8 cellular contexts compared by ENCODE assay signal in the genomic region with DNA sequence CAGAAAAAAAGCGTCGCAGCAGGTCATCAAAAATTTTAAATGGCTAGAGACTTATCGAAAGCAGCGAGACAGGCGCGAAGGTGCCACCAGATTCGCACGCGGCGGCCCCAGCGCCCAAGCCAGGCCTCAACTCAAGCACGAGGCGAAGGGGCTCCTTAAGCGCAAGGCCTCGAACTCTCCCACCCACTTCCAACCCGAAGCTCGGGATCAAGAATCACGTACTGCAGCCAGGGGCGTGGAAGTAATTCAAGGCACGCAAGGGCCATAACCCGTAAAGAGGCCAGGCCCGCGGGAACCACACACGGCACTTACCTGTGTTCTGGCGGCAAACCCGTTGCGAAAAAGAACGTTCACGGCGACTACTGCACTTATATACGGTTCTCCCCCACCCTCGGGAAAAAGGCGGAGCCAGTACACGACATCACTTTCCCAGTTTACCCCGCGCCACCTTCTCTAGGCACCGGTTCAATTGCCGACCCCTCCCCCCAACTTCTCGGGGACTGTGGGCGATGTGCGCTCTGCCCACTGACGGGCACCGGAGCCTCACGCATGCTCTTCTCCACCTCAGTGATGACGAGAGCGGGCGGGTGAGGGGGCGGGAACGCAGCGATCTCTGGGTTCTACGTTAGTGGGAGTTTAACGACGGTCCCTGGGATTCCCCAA. TPM values are rescaled to one million over a fixed set of nuclear protein-coding genes. Genes with fewer than 3 reads are reported as not detected.
DNase-seq lines count a peak whose midpoint lies in the region; ATAC-seq and TF ChIP-seq lines count a peak whose summit lies in the region.

A gene (minus strand): TSS at position 345 of the 663 bp plus-strand sequence. CDS start 1,006 bp downstream, outside the sequence.

- CTCF ChIA-PET in WTC11 (lab: Charles Lee), result interaction anchor here (1.1 to 2.9 kb wide), 3 partner anchors 27 to 132 kb away, joined by 5 to 24 read pairs (median 5); a partner anchor contains a TSS

- peak within 1 kb of the TSS; percentile 92 to 98 for H3K4me3 ChIP-seq in cardiac fibroblast (replicated peaks in 1 of 2; ENCODE audit: low read depth in 2 of 2, low read length in 2 of 2)

- peaks cover 12% of the 10 kb centered on the region for H3K27me3 Mint-ChIP-seq in WTC11 (ENCODE audit: low read depth)

- ATAC-seq in GM18873 (IDR thresholded peaks at IDR 0.05; ENCODE audit: low FRiP score, unreplicated experiment) (peak; percentile 60), HG03139 (IDR thresholded peaks at IDR 0.05; ENCODE audit: unreplicated experiment) (peak; percentile 55), WTC11 (peak; percentile 89)

- TF ChIP-seq CTCF in WTC11 (IDR thresholded peaks at IDR 0.05) (no peak), cardiac fibroblast (IDR thresholded peaks at IDR 0.05; ENCODE audit: low read depth, low read length) (no peak)

- no peaks in the 10 kb centered on the region for H3K9me3 Mint-ChIP-seq in WTC11

- DNase-seq in ACHN, result peak; percentile 98
- DNase-seq in NCI-H2227 treated with DMSO at 0.1 percent for 48 hours (lab: John Stamatoyannopoulos, UW), result peak; percentile 97
- DNase-seq in WTC11 (ENCODE audit: low spot score), result peak; percentile 99
- DNase-seq in cardiac fibroblast (ENCODE audit: low read depth in 2 of 2), result peak; percentile 100
- peak; percentile 92 for DNase-seq in iPS-NIHi7 (ENCODE audit: extremely low spot score)
- DNase-seq in smooth muscle cell of the brain vasculature (ENCODE audit: low read depth, low spot score), result peak; percentile 100

- peak within 1 kb of the TSS; percentile 100 for H3K27ac Mint-ChIP-seq in WTC11

- H3K36me3 Mint-ChIP-seq in WTC11, result peaks cover 52% of the 10 kb centered on the region

- in situ Hi-C loops in ACHN (cut with HindIII; ENCODE audit: low pct_ligation_motif_present, low pct_unique_long_range_greater_than_20kb, low sequenced_read_pairs), result no loop called here

- peaks cover 55% of the 10 kb centered on the region for H3K4me1 Mint-ChIP-seq in WTC11

- POLR2A ChIA-PET in WTC11 (lab: Charles Lee), result interaction anchor here (0.5 to 3.5 kb wide), 20 partner anchors 11 to 133 kb away, joined by 3 to 33 read pairs (median 4); a partner anchor contains a TSS

- H3K4me3 Mint-ChIP-seq in WTC11, result peak within 1 kb of the TSS; percentile 98

TF ChIP-seq in WTC11, 78 proteins besides CTCF, POLR2A, EP300 and RAD21 (continues in another document):
- peak; percentile 43 for TF ChIP-seq ZBTB21 (CRISPR knock-in tag; IDR thresholded peaks at IDR 0.05; ENCODE audit: borderline replicate concordance)
- TF ChIP-seq, protein P1, sequence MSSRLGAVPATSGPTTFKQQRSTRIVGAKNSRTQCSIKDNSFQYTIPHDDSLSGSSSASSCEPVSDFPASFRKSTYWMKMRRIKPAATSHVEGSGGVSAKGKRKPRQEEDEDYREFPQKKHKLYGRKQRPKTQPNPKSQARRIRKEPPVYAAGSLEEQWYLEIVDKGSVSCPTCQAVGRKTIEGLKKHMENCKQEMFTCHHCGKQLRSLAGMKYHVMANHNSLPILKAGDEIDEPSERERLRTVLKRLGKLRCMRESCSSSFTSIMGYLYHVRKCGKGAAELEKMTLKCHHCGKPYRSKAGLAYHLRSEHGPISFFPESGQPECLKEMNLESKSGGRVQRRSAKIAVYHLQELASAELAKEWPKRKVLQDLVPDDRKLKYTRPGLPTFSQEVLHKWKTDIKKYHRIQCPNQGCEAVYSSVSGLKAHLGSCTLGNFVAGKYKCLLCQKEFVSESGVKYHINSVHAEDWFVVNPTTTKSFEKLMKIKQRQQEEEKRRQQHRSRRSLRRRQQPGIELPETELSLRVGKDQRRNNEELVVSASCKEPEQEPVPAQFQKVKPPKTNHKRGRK (CRISPR knock-in tag; IDR thresholded peaks at IDR 0.05; ENCODE audit: borderline replicate concordance), result no peak
- TF ChIP-seq, protein P2, sequence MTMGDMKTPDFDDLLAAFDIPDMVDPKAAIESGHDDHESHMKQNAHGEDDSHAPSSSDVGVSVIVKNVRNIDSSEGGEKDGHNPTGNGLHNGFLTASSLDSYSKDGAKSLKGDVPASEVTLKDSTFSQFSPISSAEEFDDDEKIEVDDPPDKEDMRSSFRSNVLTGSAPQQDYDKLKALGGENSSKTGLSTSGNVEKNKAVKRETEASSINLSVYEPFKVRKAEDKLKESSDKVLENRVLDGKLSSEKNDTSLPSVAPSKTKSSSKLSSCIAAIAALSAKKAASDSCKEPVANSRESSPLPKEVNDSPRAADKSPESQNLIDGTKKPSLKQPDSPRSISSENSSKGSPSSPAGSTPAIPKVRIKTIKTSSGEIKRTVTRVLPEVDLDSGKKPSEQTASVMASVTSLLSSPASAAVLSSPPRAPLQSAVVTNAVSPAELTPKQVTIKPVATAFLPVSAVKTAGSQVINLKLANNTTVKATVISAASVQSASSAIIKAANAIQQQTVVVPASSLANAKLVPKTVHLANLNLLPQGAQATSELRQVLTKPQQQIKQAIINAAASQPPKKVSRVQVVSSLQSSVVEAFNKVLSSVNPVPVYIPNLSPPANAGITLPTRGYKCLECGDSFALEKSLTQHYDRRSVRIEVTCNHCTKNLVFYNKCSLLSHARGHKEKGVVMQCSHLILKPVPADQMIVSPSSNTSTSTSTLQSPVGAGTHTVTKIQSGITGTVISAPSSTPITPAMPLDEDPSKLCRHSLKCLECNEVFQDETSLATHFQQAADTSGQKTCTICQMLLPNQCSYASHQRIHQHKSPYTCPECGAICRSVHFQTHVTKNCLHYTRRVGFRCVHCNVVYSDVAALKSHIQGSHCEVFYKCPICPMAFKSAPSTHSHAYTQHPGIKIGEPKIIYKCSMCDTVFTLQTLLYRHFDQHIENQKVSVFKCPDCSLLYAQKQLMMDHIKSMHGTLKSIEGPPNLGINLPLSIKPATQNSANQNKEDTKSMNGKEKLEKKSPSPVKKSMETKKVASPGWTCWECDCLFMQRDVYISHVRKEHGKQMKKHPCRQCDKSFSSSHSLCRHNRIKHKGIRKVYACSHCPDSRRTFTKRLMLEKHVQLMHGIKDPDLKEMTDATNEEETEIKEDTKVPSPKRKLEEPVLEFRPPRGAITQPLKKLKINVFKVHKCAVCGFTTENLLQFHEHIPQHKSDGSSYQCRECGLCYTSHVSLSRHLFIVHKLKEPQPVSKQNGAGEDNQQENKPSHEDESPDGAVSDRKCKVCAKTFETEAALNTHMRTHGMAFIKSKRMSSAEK (CRISPR knock-in tag; IDR thresholded peaks at IDR 0.05; ENCODE audit: borderline replicate concordance), result peak; percentile 73; the same call in 1 of the 2 replicates
- no peak; the same call in 1 of the 2 replicates for TF ChIP-seq MYBL2 (CRISPR knock-in tag; IDR thresholded peaks at IDR 0.05)
- TF ChIP-seq, protein P3, sequence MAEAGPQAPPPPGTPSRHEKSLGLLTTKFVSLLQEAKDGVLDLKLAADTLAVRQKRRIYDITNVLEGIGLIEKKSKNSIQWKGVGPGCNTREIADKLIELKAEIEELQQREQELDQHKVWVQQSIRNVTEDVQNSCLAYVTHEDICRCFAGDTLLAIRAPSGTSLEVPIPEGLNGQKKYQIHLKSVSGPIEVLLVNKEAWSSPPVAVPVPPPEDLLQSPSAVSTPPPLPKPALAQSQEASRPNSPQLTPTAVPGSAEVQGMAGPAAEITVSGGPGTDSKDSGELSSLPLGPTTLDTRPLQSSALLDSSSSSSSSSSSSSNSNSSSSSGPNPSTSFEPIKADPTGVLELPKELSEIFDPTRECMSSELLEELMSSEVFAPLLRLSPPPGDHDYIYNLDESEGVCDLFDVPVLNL (CRISPR knock-in tag; IDR thresholded peaks at IDR 0.05; ENCODE audit: borderline replicate concordance, low read depth), result no peak
- no peak for TF ChIP-seq NR1H2 (CRISPR knock-in tag; IDR thresholded peaks at IDR 0.05)
- TF ChIP-seq NFE2L1 (CRISPR knock-in tag; IDR thresholded peaks at IDR 0.05), result peak; percentile 64
- TF ChIP-seq, protein P4, sequence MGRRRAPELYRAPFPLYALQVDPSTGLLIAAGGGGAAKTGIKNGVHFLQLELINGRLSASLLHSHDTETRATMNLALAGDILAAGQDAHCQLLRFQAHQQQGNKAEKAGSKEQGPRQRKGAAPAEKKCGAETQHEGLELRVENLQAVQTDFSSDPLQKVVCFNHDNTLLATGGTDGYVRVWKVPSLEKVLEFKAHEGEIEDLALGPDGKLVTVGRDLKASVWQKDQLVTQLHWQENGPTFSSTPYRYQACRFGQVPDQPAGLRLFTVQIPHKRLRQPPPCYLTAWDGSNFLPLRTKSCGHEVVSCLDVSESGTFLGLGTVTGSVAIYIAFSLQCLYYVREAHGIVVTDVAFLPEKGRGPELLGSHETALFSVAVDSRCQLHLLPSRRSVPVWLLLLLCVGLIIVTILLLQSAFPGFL (CRISPR knock-in tag; IDR thresholded peaks at IDR 0.05; ENCODE audit: borderline replicate concordance), result peak; percentile 64; the same call in 1 of the 2 replicates
- TF ChIP-seq, protein P5, sequence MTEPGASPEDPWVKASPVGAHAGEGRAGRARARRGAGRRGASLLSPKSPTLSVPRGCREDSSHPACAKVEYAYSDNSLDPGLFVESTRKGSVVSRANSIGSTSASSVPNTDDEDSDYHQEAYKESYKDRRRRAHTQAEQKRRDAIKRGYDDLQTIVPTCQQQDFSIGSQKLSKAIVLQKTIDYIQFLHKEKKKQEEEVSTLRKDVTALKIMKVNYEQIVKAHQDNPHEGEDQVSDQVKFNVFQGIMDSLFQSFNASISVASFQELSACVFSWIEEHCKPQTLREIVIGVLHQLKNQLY (CRISPR knock-in tag; IDR thresholded peaks at IDR 0.05), result no peak
- TF ChIP-seq ESRRA (CRISPR knock-in tag; IDR thresholded peaks at IDR 0.05; ENCODE audit: borderline replicate concordance), result peak; percentile 70; the same call in 1 of the 2 replicates
- TF ChIP-seq SOX15 (CRISPR knock-in tag; IDR thresholded peaks at IDR 0.05), result no peak

RNA-seq across cellular contexts. Expression of the gene that starts here (rescaled TPM):
- 11,564 to 13,111 TPM (median 12,917 TPM) in 3 replicates for total RNA-seq in WTC11 (2021)

Comparison
In these comparisons a context has a peak if more than half of its experiments do, and no peak if none do; other contexts are left out.
1. Peak in every context shown above with its lines: DNase-seq, ATAC-seq and H3K4me3 ChIP-seq.